Comparison of ENCODE assay signal across 2 cellular contexts in the genomic region with DNA sequence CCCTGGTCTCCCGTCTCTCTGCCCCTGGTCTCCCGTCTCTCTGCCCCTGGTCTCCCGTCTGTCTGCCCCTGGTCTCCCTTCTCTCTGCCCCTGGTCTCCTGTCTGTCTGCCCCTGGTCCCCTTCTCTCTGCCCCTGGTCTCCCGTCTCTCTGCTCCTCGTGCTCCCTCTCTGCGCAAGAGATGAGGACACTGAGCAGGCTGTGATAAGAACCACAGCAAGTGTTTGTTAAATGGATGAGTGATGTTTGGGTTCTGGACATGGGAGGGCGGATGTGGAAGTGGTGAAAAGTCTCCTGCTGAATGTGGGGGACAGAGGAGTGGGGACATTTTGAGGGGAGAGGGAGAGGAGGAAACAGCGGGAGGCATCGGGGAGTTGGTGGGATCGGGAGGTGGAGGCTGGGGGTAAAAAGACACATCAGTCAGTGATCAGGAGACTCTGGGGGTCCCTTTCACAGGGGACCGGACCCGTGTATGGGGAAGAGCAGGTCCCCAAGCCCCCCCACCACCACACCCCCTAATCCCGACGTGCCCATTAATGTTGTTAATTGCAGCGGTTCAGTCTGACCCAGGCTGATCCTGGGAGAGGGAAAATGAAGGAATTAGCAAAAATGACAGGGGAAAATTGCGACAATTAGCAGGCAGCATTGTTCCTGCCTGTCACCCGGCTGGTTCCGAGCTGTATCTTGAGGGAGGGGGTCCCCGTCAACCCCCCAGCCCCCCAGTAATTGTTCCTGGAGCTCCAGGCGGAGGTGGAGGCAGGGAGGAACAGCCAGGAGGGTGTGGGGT.
TF ChIP-seq lines count a peak whose summit lies in the region.

No MANE protein-coding gene starts in this region.

TF ChIP-seq in endothelial cell of umbilical vein, 7 proteins besides CTCF, POLR2A, EP300 and RAD21:
- no peak for TF ChIP-seq FOS (IDR thresholded peaks at IDR 0.05; ENCODE audit: borderline replicate concordance, insufficient read depth, low read length)
- no peak for TF ChIP-seq JUN (IDR thresholded peaks at IDR 0.05; ENCODE audit: borderline replicate concordance, insufficient read depth, insufficient read length, low read depth)
- TF ChIP-seq EZH2 (IDR thresholded peaks at IDR 0.05; ENCODE audit: borderline replicate concordance, low read depth, low read length, severe bottlenecking): peak; percentile 68
- TF ChIP-seq, protein P1, sequence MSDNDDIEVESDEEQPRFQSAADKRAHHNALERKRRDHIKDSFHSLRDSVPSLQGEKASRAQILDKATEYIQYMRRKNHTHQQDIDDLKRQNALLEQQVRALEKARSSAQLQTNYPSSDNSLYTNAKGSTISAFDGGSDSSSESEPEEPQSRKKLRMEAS (IDR thresholded peaks at IDR 0.05; ENCODE audit: insufficient read depth, insufficient read length): no peak
- TF ChIP-seq MYC (IDR thresholded peaks at IDR 0.05; ENCODE audit: low read depth, low read length): no peak
- TF ChIP-seq POLR2AphosphoS5 (IDR thresholded peaks at IDR 0.05; ENCODE audit: insufficient read depth, low read depth, low read length): no peak
- TF ChIP-seq GATA2 (IDR thresholded peaks at IDR 0.05; ENCODE audit: insufficient read depth, insufficient read length, low read depth, low read length): no peak

TF ChIP-seq in GM12891, 5 proteins besides CTCF, POLR2A, EP300 and RAD21 (continued from another document):
- TF ChIP-seq POU2F2 (IDR thresholded peaks at IDR 0.05; ENCODE audit: low read depth, low read length) (no peak), SPI1 (IDR thresholded peaks at IDR 0.05; ENCODE audit: low read depth, low read length) (no peak), PAX5 (IDR thresholded peaks at IDR 0.05; ENCODE audit: insufficient read depth, low read length, severe bottlenecking) (no peak)
